Comparison of ENCODE assay signal across 18 cellular contexts in genomic region chr4:3315566-3315965, GRCh38.
"Had no signal": no experiment of that assay in that cellular context is flagged by ENCODE, and none has a peak within 500 bp of the region (broad histone marks: within the 10 kb centered on the region; RNA-seq: fewer than 3 reads in every experiment).

No MANE protein-coding gene starts in this region.

- H3K27me3 ChIP-seq: cardiac muscle cell, foreskin keratinocyte, SJSA1, tibial nerve had no signal

- H3K27ac Mint-ChIP-seq: activated CD4-positive, alpha-beta memory T cell treated with anti-CD3 and anti-CD28 coated beads for 36 hours; activated CD4-positive, alpha-beta T cell treated with anti-CD3 and anti-CD28 coated beads for 36 hours; activated naive CD4-positive, alpha-beta T cell treated with anti-CD3 and anti-CD28 coated beads, Interleukin-2, amount 50 U/mL, for 24 hours; activated T-helper 17 cell treated with anti-CD3 and anti-CD28 coated beads, Interleukin-2, amount 50 U/mL, for 72 hours had no signal

- H3K4me1 Mint-ChIP-seq: activated CD4-positive, alpha-beta T cell treated with anti-CD3 and anti-CD28 coated beads for 36 hours; activated T-helper 17 cell treated with anti-CD3 and anti-CD28 coated beads, Interleukin-2, amount 50 U/mL, for 72 hours had no signal

- DNase-seq: activated CD4-positive, alpha-beta memory T cell treated with anti-CD3 and anti-CD28 coated beads for 36 hours; activated CD4-positive, alpha-beta T cell treated with anti-CD3 and anti-CD28 coated beads for 36 hours; effector CD4-positive, alpha-beta T cell; foreskin keratinocyte; naive B cell; stimulated activated CD4-positive, alpha-beta T cell treated with anti-CD3 and anti-CD28 coated beads, Interleukin-15, amount 100 ng/mL, for 24 hours; stimulated activated CD4-positive, alpha-beta T cell treated with anti-CD3 and anti-CD28 coated beads, Interleukin-4, amount 100 ng/mL, for 1 hour; stimulated activated naive CD4-positive, alpha-beta T cell; substantia nigra; T-helper 2 cell had no signal

- H3K4me3 ChIP-seq: cardiac muscle cell, lung, SJSA1 had no signal

- H3K9me3 Mint-ChIP-seq: activated CD4-positive, alpha-beta memory T cell treated with anti-CD3 and anti-CD28 coated beads for 36 hours; activated naive CD4-positive, alpha-beta T cell treated with anti-CD3 and anti-CD28 coated beads, Interleukin-2, amount 50 U/mL, for 24 hours; activated T-helper 17 cell treated with anti-CD3 and anti-CD28 coated beads, Interleukin-2, amount 50 U/mL, for 72 hours; naive B cell had no signal

- ATAC-seq: activated CD4-positive, alpha-beta T cell treated with anti-CD3 and anti-CD28 coated beads for 36 hours; activated T-helper 17 cell treated with anti-CD3 and anti-CD28 coated beads, Interleukin-2, amount 50 U/mL, for 72 hours; foreskin keratinocyte had no signal

- H3K4me1 ChIP-seq: parathyroid adenoma, SJSA1 had no signal

- H3K9ac ChIP-seq: parathyroid adenoma had no signal

- FAIRE-seq: colon had no signal

- H3K27ac ChIP-seq: cardiac muscle cell, foreskin keratinocyte, parathyroid adenoma, SJSA1 had no signal

- H3K27me3 Mint-ChIP-seq: activated CD4-positive, alpha-beta memory T cell treated with anti-CD3 and anti-CD28 coated beads for 36 hours; activated CD4-positive, alpha-beta T cell treated with anti-CD3 and anti-CD28 coated beads for 36 hours; activated naive CD4-positive, alpha-beta T cell treated with anti-CD3 and anti-CD28 coated beads, Interleukin-2, amount 50 U/mL, for 24 hours; activated T-helper 17 cell treated with anti-CD3 and anti-CD28 coated beads, Interleukin-2, amount 50 U/mL, for 72 hours; naive B cell had no signal

- H3K9me3 ChIP-seq: SJSA1, tibial nerve had no signal

- H3K4me3 Mint-ChIP-seq: activated CD4-positive, alpha-beta memory T cell treated with anti-CD3 and anti-CD28 coated beads for 36 hours; activated CD4-positive, alpha-beta T cell treated with anti-CD3 and anti-CD28 coated beads for 36 hours; activated naive CD4-positive, alpha-beta T cell treated with anti-CD3 and anti-CD28 coated beads, Interleukin-2, amount 50 U/mL, for 24 hours; activated T-helper 17 cell treated with anti-CD3 and anti-CD28 coated beads, Interleukin-2, amount 50 U/mL, for 72 hours; naive B cell had no signal
